In the genomic region with DNA sequence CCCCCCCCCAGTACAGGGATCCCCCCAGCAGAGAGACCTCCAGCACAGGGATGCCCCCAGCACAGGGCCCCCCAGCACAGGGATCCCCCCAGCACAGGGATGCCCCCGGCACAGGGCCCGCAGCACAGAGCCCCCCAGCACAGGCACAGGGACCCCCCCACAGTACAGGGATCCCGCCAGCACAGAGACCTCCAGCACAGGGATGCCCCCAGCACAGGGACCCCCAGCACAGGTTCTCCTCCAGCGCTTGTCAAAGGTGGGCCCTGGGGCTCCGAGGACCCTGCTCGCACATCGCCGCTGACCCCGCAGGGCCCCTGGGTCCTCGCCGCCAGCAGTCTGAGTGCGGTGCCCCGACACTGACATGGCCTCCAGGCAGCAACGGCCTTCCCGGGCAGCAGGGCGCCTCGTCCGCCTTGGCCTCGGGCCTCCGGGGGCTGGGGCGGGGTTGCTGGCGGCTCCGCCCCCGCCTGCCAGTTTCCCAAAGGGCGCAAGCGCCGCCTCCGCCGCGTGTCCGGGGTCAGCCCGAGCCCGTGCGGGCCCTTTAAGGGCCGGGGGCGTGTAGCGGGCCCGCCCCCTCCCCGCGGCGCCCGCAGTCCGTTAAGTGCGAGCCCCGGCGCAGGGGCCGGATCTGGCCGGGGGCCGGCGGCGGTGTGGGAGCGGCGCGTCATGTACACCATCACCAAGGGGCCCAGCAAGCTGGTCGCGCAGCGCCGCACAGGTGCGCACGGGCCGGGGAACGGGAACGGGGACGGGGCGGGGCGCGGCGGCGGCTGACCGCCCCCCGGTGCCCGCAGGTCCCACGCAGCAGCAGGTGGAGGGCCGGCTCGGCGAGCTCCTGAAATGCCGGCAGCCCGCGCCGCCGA, we compare ENCODE assay signal across 8 cellular contexts. TPM values are rescaled to one million over a fixed set of nuclear protein-coding genes. Genes with fewer than 3 reads are reported as not detected.
DNase-seq lines count a peak whose midpoint lies in the region; ATAC-seq and TF ChIP-seq lines count a peak whose summit lies in the region.

A gene with protein sequence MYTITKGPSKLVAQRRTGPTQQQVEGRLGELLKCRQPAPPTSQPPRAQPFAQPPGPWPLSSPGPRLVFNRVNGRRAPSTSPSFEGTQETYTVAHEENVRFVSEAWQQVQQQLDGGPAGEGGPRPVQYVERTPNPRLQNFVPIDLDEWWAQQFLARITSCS (plus strand): TSS at position 503 of the 863 bp plus-strand sequence. CDS start 164 bp downstream, at position 667.

- H3K27ac Mint-ChIP-seq in nephron progenitor cell: no peak within 1 kb of the TSS

- TF ChIP-seq CTCF in C4-2B (conservative IDR thresholded peaks at IDR 0.05) (no peak), RWPE1 (conservative IDR thresholded peaks at IDR 0.05; ENCODE audit: low read depth) (no peak), fibroblast of villous mesenchyme (IDR thresholded peaks at IDR 0.05; ENCODE audit: insufficient read depth, low read depth, low read length) (no peak), nephron progenitor cell (IDR thresholded peaks at IDR 0.05) (no peak)

- peaks cover 6% of the 10 kb centered on the region for H3K36me3 Mint-ChIP-seq in nephron progenitor cell (ENCODE audit: low read depth)

- H3K9me3 ChIP-seq in HUES48 (ENCODE audit: control insufficient read depth, insufficient read depth, low read length): no peaks in the 10 kb centered on the region
- H3K9me3 ChIP-seq in subcutaneous abdominal adipose tissue (ENCODE audit: control insufficient read depth in 5 of 5, low read length in 5 of 5): no peaks in the 10 kb centered on the region

- peaks cover 19% of the 10 kb centered on the region for H3K4me1 ChIP-seq in HUES48 (ENCODE audit: control insufficient read depth, insufficient read depth, low read length)
- H3K4me1 ChIP-seq in subcutaneous abdominal adipose tissue (ENCODE audit: control insufficient read depth in 5 of 5, insufficient read depth in 5 of 5, low read length in 5 of 5): peaks cover 1 to 50% (median 43%) of the 10 kb centered on the region in 5 donors

- H3K36me3 ChIP-seq in HUES48 (ENCODE audit: control insufficient read depth, insufficient read depth, low read length): no peaks in the 10 kb centered on the region
- no peaks in the 10 kb centered on the region for H3K36me3 ChIP-seq in subcutaneous abdominal adipose tissue (ENCODE audit: control insufficient read depth in 5 of 5, insufficient read depth in 5 of 5, low read length in 5 of 5)

- H3K9me3 Mint-ChIP-seq in nephron progenitor cell: no peaks in the 10 kb centered on the region

- H3K4me3 ChIP-seq in HUES48 (ENCODE audit: low read depth, low read length): peak within 1 kb of the TSS; percentile 74
- H3K4me3 ChIP-seq in fibroblast of villous mesenchyme (ENCODE audit: low read depth, low read length): peak within 1 kb of the TSS; percentile 81
- H3K4me3 ChIP-seq in subcutaneous abdominal adipose tissue (ENCODE audit: low read depth in 1 of 5, low read length in 5 of 5): peak within 1 kb of the TSS in 4 of 5 donors; percentile 61 to 76 (median 68)

- peaks cover 21% of the 10 kb centered on the region for H3K27me3 Mint-ChIP-seq in nephron progenitor cell (ENCODE audit: low read depth, poor library complexity)

- H3K27me3 ChIP-seq in HUES48 (ENCODE audit: control insufficient read depth, insufficient read depth, low read length) (no peaks in the 10 kb centered on the region), subcutaneous abdominal adipose tissue (ENCODE audit: control insufficient read depth in 5 of 5, insufficient read depth in 4 of 5, low read length in 5 of 5) (no peaks in the 10 kb centered on the region)

- H3K27ac ChIP-seq in C4-2B: peak within 1 kb of the TSS; percentile 99
- peak within 1 kb of the TSS; percentile 12 for H3K27ac ChIP-seq in HUES48 (ENCODE audit: low read depth, low read length)
- peak within 1 kb of the TSS; percentile 89 for H3K27ac ChIP-seq in RWPE1
- H3K27ac ChIP-seq in subcutaneous abdominal adipose tissue (ENCODE audit: low read depth, low read length): peak within 1 kb of the TSS; percentile 30

- ATAC-seq in GM19395 (IDR thresholded peaks at IDR 0.05; ENCODE audit: unreplicated experiment): peak; percentile 41

- CTCF ChIA-PET in RWPE1 (lab: Yijun Ruan, JAX): interaction anchor here (0.5 to 0.6 kb wide), 2 partner anchors 42 to 108 kb away, joined by 3 read pairs; partner anchors contain the start of gene JMJD8

- POLR2A ChIA-PET in RWPE1 (lab: Yijun Ruan, JAX; ENCODE audit: low non-redundant PET): no interaction called here

- H3K4me1 Mint-ChIP-seq in nephron progenitor cell: peaks cover 52% of the 10 kb centered on the region

- DNase-seq in RWPE1 (ENCODE audit: low spot score) (peak; percentile 72), fibroblast of villous mesenchyme (ENCODE audit: low read depth) (peak; percentile 81), nephron progenitor cell (peak; percentile 88)
- peak; percentile 88 for DNase-seq in activated effector memory CD4-positive, alpha-beta T cell treated with anti-CD3 and anti-CD28 coated beads, Interleukin-2, amount 50 U/mL, for 16 hours

- peak within 1 kb of the TSS; percentile 78 for H3K4me3 Mint-ChIP-seq in nephron progenitor cell

- H3K9ac ChIP-seq in HUES48 (ENCODE audit: low read depth, low read length) (peak within 1 kb of the TSS; percentile 55; the same call in 1 of the 2 replicates), subcutaneous abdominal adipose tissue (ENCODE audit: low read length in 5 of 5) (peak within 1 kb of the TSS in 4 of 5 donors; percentile 63 to 93 (median 80))

RNA-seq across cellular contexts. Expression of the gene that starts here (rescaled TPM):
- 14.8 and 16.0 TPM in 2 replicates for total RNA-seq in fibroblast of villous mesenchyme

Comparison
In these comparisons a context has a peak if more than half of its experiments do, and no peak if none do; other contexts are left out.
1. Peak in every context shown above with its lines: DNase-seq, ATAC-seq, H3K4me3 ChIP-seq and H3K27ac ChIP-seq.
2. H3K27ac ChIP-seq: peak in every context shown above with its lines; median percentile 99 in C4-2B; 89 in RWPE1; 30 in subcutaneous abdominal adipose tissue; 12 in HUES48.